35 cellular contexts compared by ENCODE assay signal in the genomic region with DNA sequence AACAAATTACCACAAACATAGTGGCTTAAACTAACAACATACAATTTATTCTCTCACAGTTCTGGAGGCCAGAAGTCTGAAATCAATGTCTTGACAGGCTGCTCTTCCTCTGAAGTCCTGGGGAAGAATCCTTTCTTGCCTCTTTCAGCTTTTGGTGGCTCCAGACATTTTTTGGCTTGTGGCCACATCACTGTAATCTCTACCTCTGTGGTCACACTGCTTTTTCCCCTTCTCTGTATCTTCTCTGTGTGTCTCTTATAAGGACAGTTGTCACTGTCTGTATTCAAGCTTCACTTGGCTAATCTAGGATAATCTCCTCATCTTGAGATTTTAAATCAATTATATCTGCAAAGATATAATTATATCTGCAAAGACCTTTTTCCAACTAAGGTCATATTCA.
"Had no signal": no experiment of that assay in that cellular context is flagged by ENCODE, and none has a peak within 500 bp of the region (broad histone marks: within the 10 kb centered on the region; RNA-seq: fewer than 3 reads in every experiment).

No MANE protein-coding gene starts in this region.

- H3K27me3 ChIP-seq: ascending aorta, cardiac muscle cell had no signal

- H3K4me1 ChIP-seq: ascending aorta had no signal

- H3K27ac Mint-ChIP-seq: activated CD4-positive, alpha-beta T cell treated with anti-CD3 and anti-CD28 coated beads, Interleukin-2, amount 10 ng/mL, durations not matched to agents 24 days and 14 days; activated CD8-positive, alpha-beta T cell treated with anti-CD3 and anti-CD28 coated beads for 36 hours; activated naive CD4-positive, alpha-beta T cell treated with anti-CD3 and anti-CD28 coated beads, Interleukin-2, amount 50 U/mL, for 24 hours; activated naive CD8-positive, alpha-beta T cell treated with anti-CD3 and anti-CD28 coated beads, Interleukin-2, amount 10 ng/mL, durations not matched to agents 7 days and 5 days; activated T-cell treated with anti-CD3 and anti-CD28 coated beads, Interleukin-2, amount 50 U/mL, for 72 hours; activated T-helper 17 cell treated with anti-CD3 and anti-CD28 coated beads, Interleukin-2, amount 50 U/mL, for 72 hours had no signal

- H3K36me3 Mint-ChIP-seq: activated naive CD4-positive, alpha-beta T cell treated with anti-CD3 and anti-CD28 coated beads, Interleukin-2, amount 50 U/mL, for 24 hours; activated naive CD8-positive, alpha-beta T cell treated with anti-CD3 and anti-CD28 coated beads, Interleukin-2, amount 10 ng/mL, durations not matched to agents 7 days and 5 days had no signal

- ATAC-seq: activated CD8-positive, alpha-beta T cell treated with anti-CD3 and anti-CD28 coated beads for 36 hours; activated T-cell treated with anti-CD3 and anti-CD28 coated beads, Interleukin-2, amount 50 U/mL, for 72 hours; activated T-helper 17 cell treated with anti-CD3 and anti-CD28 coated beads, Interleukin-2, amount 50 U/mL, for 72 hours had no signal

- FAIRE-seq: TTC549 had no signal

- H3K36me3 ChIP-seq: ascending aorta, cardiac muscle cell had no signal

- H3K9me3 ChIP-seq: ascending aorta had no signal

- H3K4me3 Mint-ChIP-seq: activated CD4-positive, alpha-beta T cell treated with anti-CD3 and anti-CD28 coated beads, Interleukin-2, amount 10 ng/mL, durations not matched to agents 24 days and 14 days; activated CD8-positive, alpha-beta T cell treated with anti-CD3 and anti-CD28 coated beads for 36 hours; activated naive CD4-positive, alpha-beta T cell treated with anti-CD3 and anti-CD28 coated beads, Interleukin-2, amount 50 U/mL, for 24 hours; activated naive CD8-positive, alpha-beta T cell treated with anti-CD3 and anti-CD28 coated beads, Interleukin-2, amount 10 ng/mL, durations not matched to agents 7 days and 5 days; activated T-cell treated with anti-CD3 and anti-CD28 coated beads, Interleukin-2, amount 50 U/mL, for 72 hours; activated T-helper 17 cell treated with anti-CD3 and anti-CD28 coated beads, Interleukin-2, amount 50 U/mL, for 72 hours; central memory CD8-positive, alpha-beta T cell had no signal

- H3K27ac ChIP-seq: ascending aorta, cardiac muscle cell had no signal

- H3K9me3 Mint-ChIP-seq: activated CD4-positive, alpha-beta T cell treated with anti-CD3 and anti-CD28 coated beads, Interleukin-2, amount 10 ng/mL, durations not matched to agents 24 days and 14 days; activated CD8-positive, alpha-beta T cell treated with anti-CD3 and anti-CD28 coated beads for 36 hours; activated naive CD4-positive, alpha-beta T cell treated with anti-CD3 and anti-CD28 coated beads, Interleukin-2, amount 50 U/mL, for 24 hours; activated naive CD8-positive, alpha-beta T cell treated with anti-CD3 and anti-CD28 coated beads, Interleukin-2, amount 10 ng/mL, durations not matched to agents 7 days and 5 days; activated T-cell treated with anti-CD3 and anti-CD28 coated beads, Interleukin-2, amount 50 U/mL, for 72 hours; activated T-helper 17 cell treated with anti-CD3 and anti-CD28 coated beads, Interleukin-2, amount 50 U/mL, for 72 hours; central memory CD8-positive, alpha-beta T cell had no signal

- DNase-seq: activated CD4-positive, alpha-beta T cell treated with anti-CD3 and anti-CD28 coated beads, Interleukin-2, amount 10 ng/mL, durations not matched to agents 24 days and 14 days; activated CD4-positive, alpha-beta T cell treated with anti-CD3 and anti-CD28 coated beads, Interleukin-2, amount 50 U/mL, for 4 hours; activated CD8-positive, alpha-beta T cell treated with anti-CD3 and anti-CD28 coated beads for 36 hours; activated gamma-delta T cell; activated naive CD4-positive, alpha-beta T cell treated with Interleukin-2 at 50 U/mL for 16 hours; activated naive CD8-positive, alpha-beta T cell treated with anti-CD3 and anti-CD28 coated beads, Interleukin-2, amount 10 ng/mL, durations not matched to agents 7 days and 5 days; activated T-cell treated with anti-CD3 and anti-CD28 coated beads, Interleukin-2, amount 50 U/mL, for 1 hour; activated T-cell treated with anti-CD3 and anti-CD28 coated beads, Interleukin-2, amount 50 U/mL, for 72 hours; amygdala; IMR-90; KG1; MM.1S; MV-4-11; NCI-H1092; NCI-H1417; NCI-H146; NCI-H187; NCI-H2029 treated with DMSO at 0.1 percent for 48 hours; NCI-H2107; NCI-H2171; NCI-H510A; NCI-H526; NCI-H748 treated with DMSO at 0.1 percent for 48 hours; NK-92 treated with Interleukin-12 subunit alpha and Interleukin-12 subunit beta, amount 100 ng/mL, for 24 hours; RPMI8226; SHP77 treated with DMSO at 0.1 percent for 48 hours; SW 1271; T-helper 1 cell; T1000 had no signal

- H3K27me3 Mint-ChIP-seq: activated naive CD4-positive, alpha-beta T cell treated with anti-CD3 and anti-CD28 coated beads, Interleukin-2, amount 50 U/mL, for 24 hours had no signal

- H3K4me1 Mint-ChIP-seq: activated CD4-positive, alpha-beta T cell treated with anti-CD3 and anti-CD28 coated beads, Interleukin-2, amount 10 ng/mL, durations not matched to agents 24 days and 14 days; activated naive CD4-positive, alpha-beta T cell treated with anti-CD3 and anti-CD28 coated beads, Interleukin-2, amount 50 U/mL, for 24 hours; activated T-helper 17 cell treated with anti-CD3 and anti-CD28 coated beads, Interleukin-2, amount 50 U/mL, for 72 hours; central memory CD8-positive, alpha-beta T cell had no signal

- H3K4me3 ChIP-seq: ascending aorta, cardiac muscle cell had no signal
